In genomic region chr20:53878262-53879047, GRCh38 we compare ENCODE assay signal across 21 cellular contexts.
DNase-seq lines count a peak whose midpoint lies in the region; ATAC-seq and TF ChIP-seq lines count a peak whose summit lies in the region.
"Had no signal": no experiment of that assay in that cellular context is flagged by ENCODE, and none has a peak within 500 bp of the region (broad histone marks: within the 10 kb centered on the region; RNA-seq: fewer than 3 reads in every experiment).

No MANE protein-coding gene starts in this region.

- TF ChIP-seq CTCF in natural killer cell (IDR thresholded peaks at IDR 0.05) (no peak), GM10266 (IDR thresholded peaks at IDR 0.05; ENCODE audit: control insufficient read depth, insufficient read depth, low read depth, missing control alignments) (no peak)

- intact Hi-C loops in natural killer cell (cut with micrococcal nuclease) (loop anchor here (10.0 kb wide), 1 partner anchor 54 kb away; no protein-coding TSS in a partner anchor), posterior cingulate gyrus (cut with DNase I) (no loop called here)

- H3K36me3 Mint-ChIP-seq in natural killer cell, result no peaks in the 10 kb centered on the region
- H3K36me3 Mint-ChIP-seq: memory B cell, naive B cell had no signal

- H3K27ac Mint-ChIP-seq in natural killer cell, result peak overlapping the region; percentile 46 to 73
- H3K27ac Mint-ChIP-seq: memory B cell had no signal

- ATAC-seq in natural killer cell, result no peak
- no peak for ATAC-seq in HG02798 (IDR thresholded peaks at IDR 0.05; ENCODE audit: poor library complexity, unreplicated experiment)

- H3K4me1 Mint-ChIP-seq in natural killer cell, result peaks cover 25 to 28% of the 10 kb centered on the region in 2 donors
- H3K4me1 Mint-ChIP-seq: memory B cell had no signal

- DNase-seq in EH (ENCODE audit: low read depth) (peak; percentile 74), M059J (ENCODE audit: low read depth) (peak; percentile 38), fibroblast of peridontal ligament (ENCODE audit: extremely low read depth) (peak; percentile 48), natural killer cell (no peak), posterior cingulate gyrus (no peak), GM10266 (ENCODE audit: extremely low spot score) (no peak)
- no peak for DNase-seq in activated CD4-positive, alpha-beta T cell treated with anti-CD3 and anti-CD28 coated beads, Interleukin-2, amount 50 U/mL, for 48 hours
- DNase-seq: activated CD8-positive, alpha-beta memory T cell treated with anti-CD3 and anti-CD28 coated beads for 24 hours; activated gamma-delta T cell; activated T-cell treated with anti-CD3 and anti-CD28 coated beads, Interleukin-2, amount 50 U/mL, for 1 hour; amygdala; Caco-2; colonic mucosa; DND-41; naive B cell; NCI-H2081; ovary; stomach; tibial artery had no signal

- H3K9me3 Mint-ChIP-seq in natural killer cell, result no peaks in the 10 kb centered on the region
- H3K9me3 Mint-ChIP-seq: memory B cell, naive B cell had no signal

- peak overlapping the region; percentile 50 for H3K4me3 Mint-ChIP-seq in natural killer cell
- H3K4me3 Mint-ChIP-seq: memory B cell, naive B cell had no signal

- H3K27me3 Mint-ChIP-seq in natural killer cell (ENCODE audit: low read depth in 2 of 2), result no peaks in the 10 kb centered on the region
- H3K27me3 Mint-ChIP-seq: memory B cell, naive B cell had no signal

Comparison
In these comparisons a context has a peak if more than half of its experiments do, and no peak if none do; other contexts are left out.
1. DNase-seq: peak in EH (single experiment), M059J (single experiment) and fibroblast of peridontal ligament (single experiment); none in natural killer cell (single experiment), posterior cingulate gyrus (0 of 10), activated CD4-positive, alpha-beta T cell treated with anti-CD3 and anti-CD28 coated beads, Interleukin-2, amount 50 U/mL, for 48 hours (0 of 2) and GM10266 (single experiment).